Comparison of ENCODE assay signal across 1 cellular context in genomic region chr3:61965770-61966131, GRCh38.
TF ChIP-seq lines count a peak whose summit lies in the region.

No MANE protein-coding gene starts in this region.

TF ChIP-seq in liver, 16 proteins besides CTCF, POLR2A, EP300 and RAD21 (continued from another document):
- TF ChIP-seq ZBTB33 (IDR thresholded peaks at IDR 0.05) (no peak), TAF1 (conservative IDR thresholded peaks at IDR 0.05) (no peak)
TF ChIP-seq in liver: peak in this region for 1.
